Comparison of ENCODE assay signal across 31 cellular contexts in the genomic region with DNA sequence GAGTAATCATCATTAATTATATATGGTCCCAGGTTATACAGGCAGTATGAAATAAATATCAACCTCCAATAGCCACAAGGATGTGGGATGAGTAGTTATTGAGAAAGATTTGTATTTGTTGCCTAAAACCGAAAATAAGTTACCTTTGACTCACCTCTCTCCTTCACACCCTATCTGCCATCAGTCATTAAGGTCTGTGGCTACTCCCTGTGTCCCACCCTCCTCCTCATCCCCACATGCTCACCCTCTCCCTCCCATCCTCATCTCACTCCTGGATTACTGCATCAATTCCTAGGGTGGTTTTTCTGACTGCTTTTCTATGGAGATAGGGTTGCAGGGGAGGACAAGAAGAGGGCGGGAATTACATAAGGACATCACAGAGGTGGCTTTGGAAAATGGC.
"Had no signal": no experiment of that assay in that cellular context is flagged by ENCODE, and none has a peak within 500 bp of the region (broad histone marks: within the 10 kb centered on the region; RNA-seq: fewer than 3 reads in every experiment).

No MANE protein-coding gene starts in this region.

- H3K4me1 ChIP-seq: ascending aorta, colonic mucosa, gastroesophageal sphincter had no signal

- H3K27me3 ChIP-seq: adrenal gland, ascending aorta, breast epithelium, cardiac muscle cell, colonic mucosa, esophagus squamous epithelium, gastroesophageal sphincter, heart right ventricle had no signal

- H3K4me3 Mint-ChIP-seq: activated CD4-positive, alpha-beta memory T cell treated with anti-CD3 and anti-CD28 coated beads for 36 hours; activated CD8-positive, alpha-beta memory T cell treated with anti-CD3 and anti-CD28 coated beads, Interleukin-2, amount 10 ng/mL, durations not matched to agents 7 days and 5 days; activated CD8-positive, alpha-beta T cell treated with anti-CD3 and anti-CD28 coated beads, Interleukin-2, amount 10 ng/mL, durations not matched to agents 7 days and 5 days; activated naive CD4-positive, alpha-beta T cell treated with anti-CD3 and anti-CD28 coated beads, Interleukin-2, amount 50 U/mL, for 24 hours; activated naive CD8-positive, alpha-beta T cell treated with anti-CD3 and anti-CD28 coated beads for 36 hours; activated naive CD8-positive, alpha-beta T cell treated with anti-CD3 and anti-CD28 coated beads, Interleukin-2, amount 50 U/mL, for 24 hours; activated T-helper 1 cell treated with anti-CD3 and anti-CD28 coated beads, Interleukin-12 subunit alpha, Interleukin-12 subunit beta, Interleukin-2, Interleukin-4 antibody, amounts not matched to agents 30 ng/mL and 10 ng/mL and 1 ng/mL, durations not matched to agents 14 hours and 24 hours and 36 hours; brain; endodermal cell; WTC11 had no signal

- H3K9me3 ChIP-seq: adrenal gland, ascending aorta, breast epithelium, colonic mucosa, esophagus squamous epithelium, gastroesophageal sphincter, heart right ventricle had no signal

- H3K27ac ChIP-seq: adrenal gland, ascending aorta, colonic mucosa, esophagus squamous epithelium, gastroesophageal sphincter, heart right ventricle had no signal

- H3K4me1 Mint-ChIP-seq: activated naive CD8-positive, alpha-beta T cell treated with anti-CD3 and anti-CD28 coated beads for 36 hours; activated naive CD8-positive, alpha-beta T cell treated with anti-CD3 and anti-CD28 coated beads, Interleukin-2, amount 50 U/mL, for 24 hours had no signal

- H3K9me3 Mint-ChIP-seq: activated CD4-positive, alpha-beta memory T cell treated with anti-CD3 and anti-CD28 coated beads for 36 hours; activated naive CD4-positive, alpha-beta T cell treated with anti-CD3 and anti-CD28 coated beads, Interleukin-2, amount 50 U/mL, for 24 hours; activated naive CD8-positive, alpha-beta T cell treated with anti-CD3 and anti-CD28 coated beads for 36 hours; activated naive CD8-positive, alpha-beta T cell treated with anti-CD3 and anti-CD28 coated beads, Interleukin-2, amount 50 U/mL, for 24 hours; activated T-helper 1 cell treated with anti-CD3 and anti-CD28 coated beads, Interleukin-12 subunit alpha, Interleukin-12 subunit beta, Interleukin-2, Interleukin-4 antibody, amounts not matched to agents 30 ng/mL and 10 ng/mL and 1 ng/mL, durations not matched to agents 14 hours and 24 hours and 36 hours; brain; WTC11 had no signal

- H3K27me3 Mint-ChIP-seq: activated CD4-positive, alpha-beta memory T cell treated with anti-CD3 and anti-CD28 coated beads for 36 hours; activated CD8-positive, alpha-beta memory T cell treated with anti-CD3 and anti-CD28 coated beads, Interleukin-2, amount 10 ng/mL, durations not matched to agents 7 days and 5 days; activated naive CD4-positive, alpha-beta T cell treated with anti-CD3 and anti-CD28 coated beads, Interleukin-2, amount 50 U/mL, for 24 hours; activated naive CD8-positive, alpha-beta T cell treated with anti-CD3 and anti-CD28 coated beads for 36 hours; activated naive CD8-positive, alpha-beta T cell treated with anti-CD3 and anti-CD28 coated beads, Interleukin-2, amount 50 U/mL, for 24 hours; brain had no signal

- H3K4me3 ChIP-seq: adrenal gland, ascending aorta, breast epithelium, cardiac muscle cell, colonic mucosa, esophagus squamous epithelium, gastroesophageal sphincter, heart right ventricle had no signal

- H3K27ac Mint-ChIP-seq: activated CD4-positive, alpha-beta memory T cell treated with anti-CD3 and anti-CD28 coated beads for 36 hours; activated CD8-positive, alpha-beta memory T cell treated with anti-CD3 and anti-CD28 coated beads, Interleukin-2, amount 10 ng/mL, durations not matched to agents 7 days and 5 days; activated CD8-positive, alpha-beta T cell treated with anti-CD3 and anti-CD28 coated beads, Interleukin-2, amount 10 ng/mL, durations not matched to agents 7 days and 5 days; activated naive CD4-positive, alpha-beta T cell treated with anti-CD3 and anti-CD28 coated beads, Interleukin-2, amount 50 U/mL, for 24 hours; activated naive CD8-positive, alpha-beta T cell treated with anti-CD3 and anti-CD28 coated beads for 36 hours; activated naive CD8-positive, alpha-beta T cell treated with anti-CD3 and anti-CD28 coated beads, Interleukin-2, amount 50 U/mL, for 24 hours; activated T-helper 1 cell treated with anti-CD3 and anti-CD28 coated beads, Interleukin-12 subunit alpha, Interleukin-12 subunit beta, Interleukin-2, Interleukin-4 antibody, amounts not matched to agents 30 ng/mL and 10 ng/mL and 1 ng/mL, durations not matched to agents 14 hours and 24 hours and 36 hours; endodermal cell; WTC11 had no signal

- H3K36me3 ChIP-seq: adrenal gland, ascending aorta, breast epithelium, cardiac muscle cell, colonic mucosa, esophagus squamous epithelium had no signal

- ATAC-seq: activated CD8-positive, alpha-beta memory T cell treated with anti-CD3 and anti-CD28 coated beads, Interleukin-2, amount 10 ng/mL, durations not matched to agents 7 days and 5 days; activated CD8-positive, alpha-beta T cell treated with anti-CD3 and anti-CD28 coated beads, Interleukin-2, amount 10 ng/mL, durations not matched to agents 7 days and 5 days; activated naive CD8-positive, alpha-beta T cell treated with anti-CD3 and anti-CD28 coated beads, Interleukin-2, amount 50 U/mL, for 24 hours; gastroesophageal sphincter; heart right ventricle; WTC11 had no signal

- DNase-seq: activated CD4-positive, alpha-beta memory T cell treated with anti-CD3 and anti-CD28 coated beads for 36 hours; activated CD4-positive, alpha-beta T cell treated with anti-CD3 and anti-CD28 coated beads for 1 hour; activated CD4-positive, alpha-beta T cell treated with anti-CD3 and anti-CD28 coated beads for 48 hours; activated CD4-positive, alpha-beta T cell treated with anti-CD3 and anti-CD28 coated beads, Interleukin-2, amount 50 U/mL, for 1 hour; activated CD8-positive, alpha-beta memory T cell treated with anti-CD3 and anti-CD28 coated beads, Interleukin-2, amount 10 ng/mL, durations not matched to agents 7 days and 5 days; activated CD8-positive, alpha-beta memory T cell treated with anti-CD3 and anti-CD28 coated beads, Interleukin-2, amount 50 U/mL, for 4 hours; activated CD8-positive, alpha-beta T cell treated with anti-CD3 and anti-CD28 coated beads, Interleukin-2, amount 10 ng/mL, durations not matched to agents 7 days and 5 days; activated gamma-delta T cell; activated naive CD4-positive, alpha-beta T cell; activated naive CD8-positive, alpha-beta T cell treated with anti-CD3 and anti-CD28 coated beads for 36 hours; activated naive CD8-positive, alpha-beta T cell treated with anti-CD3 and anti-CD28 coated beads, Interleukin-2, amount 50 U/mL, for 24 hours; activated T-cell treated with anti-CD3 and anti-CD28 coated beads, Interleukin-2, amount 50 U/mL, for 1 hour; activated T-cell treated with anti-CD3 and anti-CD28 coated beads, Interleukin-2, amount 50 U/mL, for 48 hours; adrenal gland; central memory CD4-positive, alpha-beta T cell; cerebellar nuclear complex; colonic mucosa; effector CD8-positive, alpha-beta T cell; endodermal cell; esophagus squamous epithelium; foreskin melanocyte; heart right ventricle; T-helper 2 cell had no signal

- H3K36me3 Mint-ChIP-seq: activated CD4-positive, alpha-beta memory T cell treated with anti-CD3 and anti-CD28 coated beads for 36 hours; activated CD8-positive, alpha-beta memory T cell treated with anti-CD3 and anti-CD28 coated beads, Interleukin-2, amount 10 ng/mL, durations not matched to agents 7 days and 5 days; activated naive CD4-positive, alpha-beta T cell treated with anti-CD3 and anti-CD28 coated beads, Interleukin-2, amount 50 U/mL, for 24 hours; activated naive CD8-positive, alpha-beta T cell treated with anti-CD3 and anti-CD28 coated beads for 36 hours; brain; WTC11 had no signal
